In genomic region chr2:128195435-128195984, GRCh38 we compare ENCODE assay signal across 22 cellular contexts.
DNase-seq lines count a peak whose midpoint lies in the region; ATAC-seq and TF ChIP-seq lines count a peak whose summit lies in the region.
"Had no signal": no experiment of that assay in that cellular context is flagged by ENCODE, and none has a peak within 500 bp of the region (broad histone marks: within the 10 kb centered on the region; RNA-seq: fewer than 3 reads in every experiment).

No MANE protein-coding gene starts in this region.

- no peak overlapping the region for H3K4me3 ChIP-seq in left lung
- H3K4me3 ChIP-seq in vagina, result no peak overlapping the region
- H3K4me3 ChIP-seq: PC-9 had no signal

- H3K9me3 Mint-ChIP-seq in CD14-positive monocyte, result no peaks in the 10 kb centered on the region
- H3K9me3 Mint-ChIP-seq in dendritic cell treated with granulocyte-macrophage colony-stimulating factor and Interleukin-4, amounts not matched to agents 40 ng/mL and 50 ng/mL, for 4 days, result no peaks in the 10 kb centered on the region
- H3K9me3 Mint-ChIP-seq: activated CD4-positive, alpha-beta memory T cell treated with anti-CD3 and anti-CD28 coated beads, Interleukin-2, amount 10 ng/mL, durations not matched to agents 7 days and 5 days had no signal

- H3K27ac ChIP-seq in left lung (no peak overlapping the region), vagina (no peak overlapping the region)
- H3K27ac ChIP-seq: HL-60, PC-9 had no signal

- no peak for DNase-seq in CD14-positive monocyte (ENCODE audit: low spot score)
- peak; percentile 69 for DNase-seq in DMS153 (lab: John Stamatoyannopoulos, UW)
- peak; percentile 34 for DNase-seq in mucosa of gallbladder (ENCODE audit: low spot score)
- no peak for DNase-seq in AG08395 (ENCODE audit: low spot score)
- no peak for DNase-seq in left lung
- no peak for DNase-seq in vagina (ENCODE audit: extremely low spot score in 2 of 2)
- DNase-seq: activated CD4-positive, alpha-beta memory T cell treated with anti-CD3 and anti-CD28 coated beads, Interleukin-2, amount 10 ng/mL, durations not matched to agents 7 days and 5 days; activated effector memory CD4-positive, alpha-beta T cell treated with Interleukin-2 at 50 U/mL for 16 hours; aorta; BE2C; KG1; midbrain; NCI-H1092; NCI-H2107; NCI-H748 treated with DMSO at 0.1 percent for 48 hours; PC-9; stimulated activated CD4-positive, alpha-beta T cell treated with anti-CD3 and anti-CD28 coated beads, Interleukin-4, amount 100 ng/mL, for 24 hours; stimulated activated CD8-positive, alpha-beta memory T cell treated with anti-CD3 and anti-CD28 coated beads, Interleukin-4, amount 100 ng/mL, for 48 hours; trophoblast cell had no signal

- H3K4me1 ChIP-seq in left lung (peaks cover 0 to 11% of the 10 kb centered on the region in 2 donors), vagina (no peaks in the 10 kb centered on the region)
- H3K4me1 ChIP-seq: BE2C had no signal

- H3K27me3 ChIP-seq in left lung, result no peaks in the 10 kb centered on the region
- no peaks in the 10 kb centered on the region for H3K27me3 ChIP-seq in vagina
- H3K27me3 ChIP-seq: BE2C had no signal

- H3K36me3 ChIP-seq in left lung (peaks cover 0 to 17% of the 10 kb centered on the region in 2 donors), vagina (peaks cover 0 to 8% of the 10 kb centered on the region in 2 donors)
- H3K36me3 ChIP-seq: BE2C had no signal

- TF ChIP-seq CTCF in CD14-positive monocyte (IDR thresholded peaks at IDR 0.05), result no peak
- TF ChIP-seq CTCF in left lung (IDR thresholded peaks at IDR 0.05), result no peak
- TF ChIP-seq CTCF in vagina (IDR thresholded peaks at IDR 0.05), result no peak

- peak overlapping the region; percentile 14 to 84 (median 45) for H3K27ac Mint-ChIP-seq in CD14-positive monocyte
- peak overlapping the region; percentile 66 for H3K27ac Mint-ChIP-seq in dendritic cell treated with granulocyte-macrophage colony-stimulating factor and Interleukin-4, amounts not matched to agents 40 ng/mL and 50 ng/mL, for 4 days
- H3K27ac Mint-ChIP-seq: activated CD4-positive, alpha-beta memory T cell treated with anti-CD3 and anti-CD28 coated beads, Interleukin-2, amount 10 ng/mL, durations not matched to agents 7 days and 5 days had no signal

- H3K9me3 ChIP-seq in left lung (no peaks in the 10 kb centered on the region), vagina (no peaks in the 10 kb centered on the region)
- H3K9me3 ChIP-seq: BE2C had no signal

- no peak for TF ChIP-seq POLR2A in vagina (IDR thresholded peaks at IDR 0.05)

- peaks cover 0 to 5% (median 0%) of the 10 kb centered on the region in 3 donors for H3K27me3 Mint-ChIP-seq in CD14-positive monocyte (ENCODE audit: low read depth in 3 of 3)
- no peaks in the 10 kb centered on the region for H3K27me3 Mint-ChIP-seq in dendritic cell treated with granulocyte-macrophage colony-stimulating factor and Interleukin-4, amounts not matched to agents 40 ng/mL and 50 ng/mL, for 4 days
- H3K27me3 Mint-ChIP-seq: activated CD4-positive, alpha-beta memory T cell treated with anti-CD3 and anti-CD28 coated beads, Interleukin-2, amount 10 ng/mL, durations not matched to agents 7 days and 5 days had no signal

- H3K4me1 Mint-ChIP-seq in CD14-positive monocyte, result peaks cover 21% of the 10 kb centered on the region
- H3K4me1 Mint-ChIP-seq in dendritic cell treated with granulocyte-macrophage colony-stimulating factor and Interleukin-4, amounts not matched to agents 40 ng/mL and 50 ng/mL, for 4 days (ENCODE audit: low read depth), result peaks cover 24% of the 10 kb centered on the region

- ATAC-seq in GM19035 (IDR thresholded peaks at IDR 0.05; ENCODE audit: unreplicated experiment) (no peak), left lung (no peak)

- intact Hi-C loops in CD14-positive monocyte (cut with micrococcal nuclease) (no loop called here), left lung (cut with DNase I) (no loop called here), vagina (cut with DNase I) (no loop called here)
- intact Hi-C loops in dendritic cell treated with granulocyte-macrophage colony-stimulating factor and Interleukin-4, amounts not matched to agents 40 ng/mL and 50 ng/mL, for 4 days (cut with micrococcal nuclease), result no loop called here

- H3K4me3 Mint-ChIP-seq in CD14-positive monocyte, result no peak overlapping the region
- H3K4me3 Mint-ChIP-seq in dendritic cell treated with granulocyte-macrophage colony-stimulating factor and Interleukin-4, amounts not matched to agents 40 ng/mL and 50 ng/mL, for 4 days, result no peak overlapping the region
- H3K4me3 Mint-ChIP-seq: activated CD4-positive, alpha-beta memory T cell treated with anti-CD3 and anti-CD28 coated beads, Interleukin-2, amount 10 ng/mL, durations not matched to agents 7 days and 5 days had no signal

- peaks cover 31 to 36% of the 10 kb centered on the region in 2 donors for H3K36me3 Mint-ChIP-seq in CD14-positive monocyte
- peaks cover 41% of the 10 kb centered on the region for H3K36me3 Mint-ChIP-seq in dendritic cell treated with granulocyte-macrophage colony-stimulating factor and Interleukin-4, amounts not matched to agents 40 ng/mL and 50 ng/mL, for 4 days (ENCODE audit: low read depth)

Comparison
In these comparisons a context has a peak if more than half of its experiments do, and no peak if none do; other contexts are left out.
1. DNase-seq: peak in DMS153 (single experiment) and mucosa of gallbladder (single experiment); none in CD14-positive monocyte (single experiment), AG08395 (single experiment), left lung (0 of 2) and vagina (0 of 2).